Comparison of ENCODE assay signal across 22 cellular contexts in genomic region chr15:69337133-69337532, GRCh38. TPM values are rescaled to one million over a fixed set of nuclear protein-coding genes. Genes with fewer than 3 reads are reported as not detected.
A peak's percentile ranks its signal among the peaks of the same experiment; 100 is the strongest.
DNase-seq lines count a peak whose midpoint lies in the region; ATAC-seq and TF ChIP-seq lines count a peak whose summit lies in the region.
"Had no signal": no experiment of that assay in that cellular context is flagged by ENCODE, and none has a peak within 500 bp of the region (broad histone marks: within the 10 kb centered on the region; RNA-seq: fewer than 3 reads in every experiment).

No MANE protein-coding gene starts in this region.

- no peaks in the 10 kb centered on the region for H3K9me3 ChIP-seq in ovary
- H3K9me3 ChIP-seq: BE2C, esophagus muscularis mucosa, tibial nerve had no signal

- DNase-seq in EH (ENCODE audit: low read depth) (peak; percentile 79), HT1080 (ENCODE audit: low read depth) (peak; percentile 31), cardiac fibroblast (ENCODE audit: low read depth in 2 of 2) (peak; percentile 26 to 38), iris pigment epithelial cell (ENCODE audit: low read depth) (peak; percentile 29), ovary (no peak), NCI-H2107 (lab: John Stamatoyannopoulos, UW) (no peak)
- DNase-seq: activated B cell treated with CpG ODN at 0.5 μM for 24 hours; activated CD4-positive, alpha-beta memory T cell treated with anti-CD3 and anti-CD28 coated beads for 36 hours; amniotic stem cell; BE2C; COR-L47; effector CD8-positive, alpha-beta T cell; heart right ventricle; left ventricle myocardium inferior; NCI-H1048; NCI-H510A treated with DMSO at 0.1 percent for 48 hours; stimulated activated CD4-positive, alpha-beta T cell treated with anti-CD3 and anti-CD28 coated beads, Interleukin-1b, Interleukin-23, amount 100 ng/mL, for 48 hours; T1000 had no signal

- no peak overlapping the region for H3K4me3 ChIP-seq in cardiac fibroblast (replicated peaks in 1 of 2; ENCODE audit: low read depth in 2 of 2, low read length in 2 of 2)
- no peak overlapping the region for H3K4me3 ChIP-seq in ovary
- H3K4me3 ChIP-seq: esophagus muscularis mucosa, heart right ventricle, left ventricle myocardium inferior, tibial nerve had no signal

- H3K4me1 ChIP-seq in ovary (ENCODE audit: insufficient read depth): no peaks in the 10 kb centered on the region
- H3K4me1 ChIP-seq: BE2C, esophagus muscularis mucosa, heart right ventricle, left ventricle myocardium inferior, tibial nerve had no signal

- no peak for TF ChIP-seq EP300 in ovary (IDR thresholded peaks at IDR 0.05)

- 35 to 62% (median 53%) methylated on average over 1 of the region's 1 CpG for WGBS in ovary, 3 donors

- TF ChIP-seq POLR2A in ovary (IDR thresholded peaks at IDR 0.05): no peak

- no peaks in the 10 kb centered on the region for H3K27me3 ChIP-seq in ovary
- H3K27me3 ChIP-seq: BE2C, esophagus muscularis mucosa, heart right ventricle, tibial nerve had no signal

- intact Hi-C loops in ovary (cut with DNase I): no loop called here

- TF ChIP-seq CTCF in cardiac fibroblast (IDR thresholded peaks at IDR 0.05; ENCODE audit: low read depth, low read length) (no peak), ovary (IDR thresholded peaks at IDR 0.05) (no peak)

- ATAC-seq in GM21825 (IDR thresholded peaks at IDR 0.05; ENCODE audit: unreplicated experiment): no peak
- ATAC-seq: heart right ventricle had no signal

- H3K27ac ChIP-seq in ovary: no peak overlapping the region
- H3K27ac ChIP-seq: esophagus muscularis mucosa, heart right ventricle, KMS-11, left ventricle myocardium inferior, tibial nerve had no signal

- H3K36me3 ChIP-seq in ovary: no peaks in the 10 kb centered on the region
- H3K36me3 ChIP-seq: BE2C, esophagus muscularis mucosa, heart right ventricle, left ventricle myocardium inferior, tibial nerve had no signal

RNA-seq across cellular contexts. Expression of gene PAQR5, which starts 38.4 kb away (rescaled TPM):
- 5.3 and 6.5 TPM in 2 replicates for total RNA-seq in HT1080 (2014; rRNA removed; shearing (Covaris generic))
- 10.3 TPM in 2 replicates for polyA plus RNA-seq in HT1080 (2015; cell fraction: cytosol; rRNA removed)
- polyA plus RNA-seq in HT1080 (2015; cell fraction: nucleus; rRNA removed): 7.5 and 8.7 TPM in 2 replicates
- total RNA-seq in ovary: 1 to 10 TPM in 1 of 7 donors, under 1 TPM in 6; 0.12 to 1.7 (median 0.66) TPM
- polyA plus RNA-seq in ovary: 1 to 10 TPM in 1 of 2 donors, under 1 TPM in 1; 0.48 to 2.4 TPM
- total RNA-seq: activated B cell treated with CpG ODN at 0.5 μM for 24 hours had no signal

Comparison
In these comparisons a context has a peak if more than half of its experiments do, and no peak if none do; other contexts are left out.
1. DNase-seq: peak in EH (single experiment), HT1080 (single experiment), cardiac fibroblast (2 of 2) and iris pigment epithelial cell (single experiment); none in ovary (0 of 5) and NCI-H2107 (single experiment).